In genomic region chr4:26048378-26048882, GRCh38 we compare ENCODE assay signal across 10 cellular contexts.
DNase-seq lines count a peak whose midpoint lies in the region; ATAC-seq, FAIRE-seq and TF ChIP-seq lines count a peak whose summit lies in the region.
"Had no signal": no experiment of that assay in that cellular context is flagged by ENCODE, and none has a peak within 500 bp of the region (broad histone marks: within the 10 kb centered on the region; RNA-seq: fewer than 3 reads in every experiment).

No MANE protein-coding gene starts in this region.

- H3K4me3 Mint-ChIP-seq in nephron progenitor cell = no peak overlapping the region
- no peak overlapping the region for H3K4me3 Mint-ChIP-seq in CD4-positive, alpha-beta T cell

- CTCF ChIA-PET in CD4-positive, alpha-beta T cell (lab: Charles Lee) = no interaction called here

- no peak for ATAC-seq in CD4-positive, alpha-beta T cell (ENCODE audit: poor library complexity)

- peak in 1 of 3 donors; percentile 55 for DNase-seq in Peyer's patch
- peak; percentile 96 for DNase-seq in fibroblast of gingiva (ENCODE audit: low read depth)
- no peak for DNase-seq in nephron progenitor cell
- peak; percentile 37 for DNase-seq in urothelium cell line (ENCODE audit: low spot score)
- no peak for DNase-seq in CD4-positive, alpha-beta T cell
- no peak for DNase-seq in H7
- no peak for DNase-seq in stimulated activated CD4-positive, alpha-beta T cell treated with anti-CD3 and anti-CD28 coated beads, Interleukin-4, amount 100 ng/mL, for 4 hours
- no peak for DNase-seq in NCI-H1092 (lab: John Stamatoyannopoulos, UW)
- DNase-seq: erythroblast had no signal

- no peak overlapping the region for H3K4me3 ChIP-seq in Peyer's patch
- H3K4me3 ChIP-seq in H7 (ENCODE audit: insufficient read depth, low read depth, low read length) = no peak overlapping the region

- POLR2A ChIA-PET in CD4-positive, alpha-beta T cell (lab: Charles Lee) = no interaction called here

- H3K27me3 ChIP-seq in Peyer's patch (no peaks in the 10 kb centered on the region), H7 (ENCODE audit: control insufficient read depth, insufficient read depth, low read length) (no peaks in the 10 kb centered on the region)
- H3K27me3 ChIP-seq in CD4-positive, alpha-beta T cell (ENCODE audit: control insufficient read depth, insufficient read depth, low read length) = no peaks in the 10 kb centered on the region

- H3K27ac Mint-ChIP-seq in nephron progenitor cell = peak overlapping the region; percentile 49
- H3K27ac Mint-ChIP-seq in CD4-positive, alpha-beta T cell = no peak overlapping the region

- TF ChIP-seq CTCF in Peyer's patch (IDR thresholded peaks at IDR 0.05) (no peak), nephron progenitor cell (IDR thresholded peaks at IDR 0.05) (no peak)
- TF ChIP-seq CTCF in CD4-positive, alpha-beta T cell (IDR thresholded peaks at IDR 0.05) = no peak

- H3K9me3 Mint-ChIP-seq in nephron progenitor cell = no peaks in the 10 kb centered on the region
- no peaks in the 10 kb centered on the region for H3K9me3 Mint-ChIP-seq in CD4-positive, alpha-beta T cell

- H3K4me1 ChIP-seq in Peyer's patch = peaks cover 0 to 3% (median 0%) of the 10 kb centered on the region in 4 donors

- H3K4me1 Mint-ChIP-seq in nephron progenitor cell = peaks cover 31% of the 10 kb centered on the region
- H3K4me1 Mint-ChIP-seq in CD4-positive, alpha-beta T cell (ENCODE audit: low read depth) = no peaks in the 10 kb centered on the region

- peaks cover 4% of the 10 kb centered on the region for H3K36me3 Mint-ChIP-seq in nephron progenitor cell (ENCODE audit: low read depth)
- H3K36me3 Mint-ChIP-seq in CD4-positive, alpha-beta T cell (ENCODE audit: low read depth) = no peaks in the 10 kb centered on the region

- peak overlapping the region; percentile 61 to 81 (median 74) for H3K27ac ChIP-seq in Peyer's patch
- H3K27ac ChIP-seq in CD4-positive, alpha-beta T cell (ENCODE audit: low read depth, low read length) = no peak overlapping the region

- H3K9me3 ChIP-seq in Peyer's patch = no peaks in the 10 kb centered on the region
- H3K9me3 ChIP-seq in CD4-positive, alpha-beta T cell (ENCODE audit: control insufficient read depth, low read length) = no peaks in the 10 kb centered on the region

- peaks cover 16% of the 10 kb centered on the region for H3K27me3 Mint-ChIP-seq in nephron progenitor cell (ENCODE audit: low read depth, poor library complexity)
- H3K27me3 Mint-ChIP-seq in CD4-positive, alpha-beta T cell = peaks cover 7% of the 10 kb centered on the region

- intact Hi-C loops in CD4-positive, alpha-beta T cell (cut with DNase I, micrococcal nuclease) = no loop called here

- FAIRE-seq in urothelium cell line (lab: Jason Lieb, UNC) = no peak
- FAIRE-seq: GM12892 had no signal

- H3K36me3 ChIP-seq in Peyer's patch (no peaks in the 10 kb centered on the region), H7 (replicated peaks; ENCODE audit: control insufficient read depth, insufficient read depth, low read length) (no peaks in the 10 kb centered on the region)

- no peak for TF ChIP-seq POLR2A in Peyer's patch (IDR thresholded peaks at IDR 0.05)

Comparison
In these comparisons a context has a peak if more than half of its experiments do, and no peak if none do; other contexts are left out.
1. DNase-seq: peak in fibroblast of gingiva (single experiment) and urothelium cell line (single experiment); none in nephron progenitor cell (single experiment), CD4-positive, alpha-beta T cell (0 of 10), H7 (single experiment), stimulated activated CD4-positive, alpha-beta T cell treated with anti-CD3 and anti-CD28 coated beads, Interleukin-4, amount 100 ng/mL, for 4 hours (0 of 2) and NCI-H1092 (single experiment).